Comparison of ENCODE assay signal across 9 cellular contexts in the genomic region with DNA sequence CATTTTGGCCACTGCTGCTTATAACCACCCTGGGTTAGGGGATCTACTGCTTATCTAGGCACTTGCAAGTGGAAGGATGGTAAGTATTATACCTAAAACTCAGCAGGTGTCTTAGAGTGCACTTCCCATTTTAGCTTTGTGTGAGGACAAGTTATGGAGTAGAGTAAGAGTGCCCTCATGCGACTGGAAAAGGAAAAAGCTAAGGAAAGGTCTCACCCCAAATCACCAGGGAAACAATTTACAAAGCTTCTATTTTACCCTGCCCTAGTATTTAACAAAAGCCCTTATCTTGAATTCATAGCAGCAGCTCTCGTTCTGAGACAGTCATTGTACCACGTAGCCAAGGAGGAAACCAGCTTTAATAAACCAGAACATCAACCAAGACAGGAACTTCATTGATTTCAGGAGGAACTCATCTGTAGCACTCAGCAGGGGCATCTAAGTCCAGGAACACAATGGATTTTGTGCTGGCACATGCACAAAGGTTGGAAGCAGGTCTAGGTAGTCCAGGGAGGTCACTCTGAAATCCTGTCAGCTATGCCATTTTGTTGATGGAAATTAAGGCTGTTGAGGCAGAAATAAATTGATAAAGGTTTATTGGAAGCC. TPM values are rescaled to one million over a fixed set of nuclear protein-coding genes. Genes with fewer than 3 reads are reported as not detected.
A peak's percentile ranks its signal among the peaks of the same experiment; 100 is the strongest.
DNase-seq lines count a peak whose midpoint lies in the region; ATAC-seq, FAIRE-seq and TF ChIP-seq lines count a peak whose summit lies in the region.
"Had no signal": no experiment of that assay in that cellular context is flagged by ENCODE, and none has a peak within 500 bp of the region (broad histone marks: within the 10 kb centered on the region; RNA-seq: fewer than 3 reads in every experiment).

No MANE protein-coding gene starts in this region.

- H2AFZ ChIP-seq in neuronal stem cell (ENCODE audit: low read length): peak overlapping the region; percentile 26

- CTCF ChIA-PET in WTC11 (lab: Charles Lee): interaction anchor here (0.6 to 3.7 kb wide), 60 partner anchors 9 to 369 kb away, joined by 3 to 75 read pairs (median 4); a partner anchor contains a TSS

- H2BK120ac ChIP-seq in neuronal stem cell (ENCODE audit: low read depth, low read length): no peak overlapping the region

- H3K4me1 ChIP-seq in neuronal stem cell (ENCODE audit: control insufficient read depth in 2 of 2, insufficient read depth in 1 of 2, low read depth in 1 of 2, low read length in 2 of 2): no peaks in the 10 kb centered on the region

- peaks cover 0 to 4% of the 10 kb centered on the region in 2 donors for H3K9me3 ChIP-seq in neuronal stem cell (replicated peaks in 1 of 2; ENCODE audit: control insufficient read depth in 2 of 2, insufficient read depth in 1 of 2, low read depth in 1 of 2, low read length in 2 of 2)

- no peak overlapping the region for H3K4ac ChIP-seq in neuronal stem cell (ENCODE audit: low read length)

- H2BK15ac ChIP-seq in neuronal stem cell (ENCODE audit: low read length): no peak overlapping the region

- no CpG with 5 or more reads among the region's 3 CpGs for WGBS in neuronal stem cell (ENCODE audit: extremely low coverage in 2 of 2, insufficient read length in 2 of 2, insufficient replicate concordance in 1 of 2), 2 donors

- no peak for TF ChIP-seq CTCF in WTC11 (IDR thresholded peaks at IDR 0.05)

- no peak overlapping the region for H2AK5ac ChIP-seq in neuronal stem cell (ENCODE audit: low read depth, low read length)

- no peak overlapping the region for H3K27ac ChIP-seq in neuronal stem cell (replicated peaks; ENCODE audit: low read length)

- ATAC-seq in WTC11 (peak; percentile 94), HG03025 (IDR thresholded peaks at IDR 0.05; ENCODE audit: low FRiP score, unreplicated experiment) (no peak)

- no peak overlapping the region for H3K4me3 Mint-ChIP-seq in WTC11

- H2BK5ac ChIP-seq in neuronal stem cell (ENCODE audit: low read length): no peak overlapping the region

- H3K27ac Mint-ChIP-seq in WTC11: no peak overlapping the region

- H3K36me3 ChIP-seq in neuronal stem cell (replicated peaks in 1 of 2; ENCODE audit: control insufficient read depth in 2 of 2, insufficient read depth in 2 of 2, low read length in 2 of 2): no peaks in the 10 kb centered on the region

- TF ChIP-seq POLR2A in H54 (IDR thresholded peaks at IDR 0.05; ENCODE audit: low read depth, low read length): no peak

- DNase-seq in Caki2 (ENCODE audit: low read depth) (peak; percentile 43), H54 (ENCODE audit: insufficient read length, low spot score) (peak; percentile 6), NCI-H2196 treated with DMSO at 0.1 percent for 48 hours (lab: John Stamatoyannopoulos, UW; ENCODE audit: unreplicated experiment) (peak; percentile 45), WTC11 (ENCODE audit: low spot score) (no peak), fibroblast of the conjunctiva (ENCODE audit: low read depth) (peak; percentile 35), neuronal stem cell (ENCODE audit: low spot score) (peak; percentile 66), NK-92 (lab: John Stamatoyannopoulos, UW; ENCODE audit: unreplicated experiment) (no peak)

- H3K23ac ChIP-seq in neuronal stem cell (ENCODE audit: low read depth, low read length, poor library complexity): no peak overlapping the region

- no peak overlapping the region for H4K8ac ChIP-seq in neuronal stem cell (ENCODE audit: low read depth, low read length)

- H3K9ac ChIP-seq in neuronal stem cell (ENCODE audit: low read depth, low read length, poor library complexity): no peak overlapping the region

- no peaks in the 10 kb centered on the region for H3K27me3 ChIP-seq in neuronal stem cell (ENCODE audit: control insufficient read depth in 3 of 3, insufficient read depth in 3 of 3, low read depth in 1 of 3, low read length in 3 of 3)

- peaks cover 21% of the 10 kb centered on the region for H3K9me3 Mint-ChIP-seq in WTC11

- H3K18ac ChIP-seq in neuronal stem cell (ENCODE audit: low read length): no peak overlapping the region

- POLR2A ChIA-PET in WTC11 (lab: Charles Lee): interaction anchor here (0.5 to 1.9 kb wide), 7 partner anchors 9 to 1088 kb away, joined by 3 to 20 read pairs (median 4); a partner anchor contains a TSS

- peak; percentile 91 for FAIRE-seq in H54 (lab: Jason Lieb, UNC)

- no peak overlapping the region for H2BK12ac ChIP-seq in neuronal stem cell (ENCODE audit: low read length)

- H3K4me3 ChIP-seq in neuronal stem cell (ENCODE audit: low read length in 2 of 2): no peak overlapping the region

- in situ Hi-C loops in Caki2 (cut with HindIII; ENCODE audit: low pct_unique_long_range_greater_than_20kb, low sequenced_read_pairs): no loop called here

- no peak overlapping the region for H4K91ac ChIP-seq in neuronal stem cell (ENCODE audit: low read depth, low read length, poor library complexity)

- peaks cover 11% of the 10 kb centered on the region for H3K36me3 Mint-ChIP-seq in WTC11

- H3K4me2 ChIP-seq in neuronal stem cell (ENCODE audit: insufficient read depth, low read length, poor library complexity, severe bottlenecking): no peak overlapping the region

- H3K14ac ChIP-seq in neuronal stem cell (ENCODE audit: low read length): no peak overlapping the region

- no peaks in the 10 kb centered on the region for H3K79me1 ChIP-seq in neuronal stem cell (ENCODE audit: low read depth, low read length)

- H3K4me1 Mint-ChIP-seq in WTC11: 0 out of 2 replicates have a peak, but pooled peaks cover 3% of the 10 kb centered on the region

- no peaks in the 10 kb centered on the region for H3K27me3 Mint-ChIP-seq in WTC11 (ENCODE audit: low read depth)

TF ChIP-seq in WTC11, 78 proteins besides CTCF, POLR2A, EP300 and RAD21 (continues in another document):
- TF ChIP-seq SMAD4 (CRISPR knock-in tag; IDR thresholded peaks at IDR 0.05) (no peak), SMAD3 (CRISPR knock-in tag; IDR thresholded peaks at IDR 0.05; ENCODE audit: borderline replicate concordance) (no peak), FOXP1 (CRISPR knock-in tag; IDR thresholded peaks at IDR 0.05; ENCODE audit: borderline replicate concordance) (no peak), OVOL2 (CRISPR knock-in tag; IDR thresholded peaks at IDR 0.05; ENCODE audit: borderline replicate concordance) (no peak), IRF2 (CRISPR knock-in tag; IDR thresholded peaks at IDR 0.05; ENCODE audit: borderline replicate concordance, low read depth) (no peak), ZNF671 (CRISPR knock-in tag; IDR thresholded peaks at IDR 0.05) (no peak), CREB1 (CRISPR knock-in tag; IDR thresholded peaks at IDR 0.05) (no peak), ZNF396 (CRISPR knock-in tag; IDR thresholded peaks at IDR 0.05; ENCODE audit: borderline replicate concordance) (no peak)
- TF ChIP-seq, protein P1, sequence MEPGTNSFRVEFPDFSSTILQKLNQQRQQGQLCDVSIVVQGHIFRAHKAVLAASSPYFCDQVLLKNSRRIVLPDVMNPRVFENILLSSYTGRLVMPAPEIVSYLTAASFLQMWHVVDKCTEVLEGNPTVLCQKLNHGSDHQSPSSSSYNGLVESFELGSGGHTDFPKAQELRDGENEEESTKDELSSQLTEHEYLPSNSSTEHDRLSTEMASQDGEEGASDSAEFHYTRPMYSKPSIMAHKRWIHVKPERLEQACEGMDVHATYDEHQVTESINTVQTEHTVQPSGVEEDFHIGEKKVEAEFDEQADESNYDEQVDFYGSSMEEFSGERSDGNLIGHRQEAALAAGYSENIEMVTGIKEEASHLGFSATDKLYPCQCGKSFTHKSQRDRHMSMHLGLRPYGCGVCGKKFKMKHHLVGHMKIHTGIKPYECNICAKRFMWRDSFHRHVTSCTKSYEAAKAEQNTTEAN (CRISPR knock-in tag; IDR thresholded peaks at IDR 0.05): no peak
- TF ChIP-seq, protein P2, sequence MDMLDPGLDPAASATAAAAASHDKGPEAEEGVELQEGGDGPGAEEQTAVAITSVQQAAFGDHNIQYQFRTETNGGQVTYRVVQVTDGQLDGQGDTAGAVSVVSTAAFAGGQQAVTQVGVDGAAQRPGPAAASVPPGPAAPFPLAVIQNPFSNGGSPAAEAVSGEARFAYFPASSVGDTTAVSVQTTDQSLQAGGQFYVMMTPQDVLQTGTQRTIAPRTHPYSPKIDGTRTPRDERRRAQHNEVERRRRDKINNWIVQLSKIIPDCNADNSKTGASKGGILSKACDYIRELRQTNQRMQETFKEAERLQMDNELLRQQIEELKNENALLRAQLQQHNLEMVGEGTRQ (CRISPR knock-in tag; IDR thresholded peaks at IDR 0.05): no peak
- TF ChIP-seq, protein P3, sequence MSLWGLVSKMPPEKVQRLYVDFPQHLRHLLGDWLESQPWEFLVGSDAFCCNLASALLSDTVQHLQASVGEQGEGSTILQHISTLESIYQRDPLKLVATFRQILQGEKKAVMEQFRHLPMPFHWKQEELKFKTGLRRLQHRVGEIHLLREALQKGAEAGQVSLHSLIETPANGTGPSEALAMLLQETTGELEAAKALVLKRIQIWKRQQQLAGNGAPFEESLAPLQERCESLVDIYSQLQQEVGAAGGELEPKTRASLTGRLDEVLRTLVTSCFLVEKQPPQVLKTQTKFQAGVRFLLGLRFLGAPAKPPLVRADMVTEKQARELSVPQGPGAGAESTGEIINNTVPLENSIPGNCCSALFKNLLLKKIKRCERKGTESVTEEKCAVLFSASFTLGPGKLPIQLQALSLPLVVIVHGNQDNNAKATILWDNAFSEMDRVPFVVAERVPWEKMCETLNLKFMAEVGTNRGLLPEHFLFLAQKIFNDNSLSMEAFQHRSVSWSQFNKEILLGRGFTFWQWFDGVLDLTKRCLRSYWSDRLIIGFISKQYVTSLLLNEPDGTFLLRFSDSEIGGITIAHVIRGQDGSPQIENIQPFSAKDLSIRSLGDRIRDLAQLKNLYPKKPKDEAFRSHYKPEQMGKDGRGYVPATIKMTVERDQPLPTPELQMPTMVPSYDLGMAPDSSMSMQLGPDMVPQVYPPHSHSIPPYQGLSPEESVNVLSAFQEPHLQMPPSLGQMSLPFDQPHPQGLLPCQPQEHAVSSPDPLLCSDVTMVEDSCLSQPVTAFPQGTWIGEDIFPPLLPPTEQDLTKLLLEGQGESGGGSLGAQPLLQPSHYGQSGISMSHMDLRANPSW (CRISPR knock-in tag; conservative IDR thresholded peaks at IDR 0.05; ENCODE audit: low read depth): no peak

RNA-seq across cellular contexts. Expression of a gene that starts 2.9 kb away (rescaled TPM):
- not detected in 2 replicates for total RNA-seq in Caki2 (2014; rRNA removed; shearing (Covaris generic); ENCODE audit: low replicate concordance)
- 0.55 to 0.77 TPM (median 0.66 TPM) in 3 replicates for total RNA-seq in WTC11 (2021)
- polyA plus RNA-seq in neuronal stem cell (2013, experiment 1 of 2): 0.33 TPM
- 0.29 TPM for polyA plus RNA-seq in neuronal stem cell (2013, experiment 2 of 2)
- total RNA-seq: T-helper 2 cell treated with Interferon-gamma antibody and Interleukin-4, amounts not matched to agents 100 ng/mL and 5 ng/mL, for 36 hours had no signal

RNA-seq across cellular contexts. Expression of a gene that starts 9.0 kb away (rescaled TPM):
- total RNA-seq in Caki2 (2014; rRNA removed; shearing (Covaris generic); ENCODE audit: low replicate concordance): 33.2 and 37.7 TPM in 2 replicates
- total RNA-seq in WTC11 (2021): 103 to 114 TPM (median 110 TPM) in 3 replicates
- 85.1 TPM for polyA plus RNA-seq in neuronal stem cell (2013, experiment 1 of 2)
- 88.7 TPM for polyA plus RNA-seq in neuronal stem cell (2013, experiment 2 of 2)

RNA-seq across cellular contexts. Expression of a gene that starts 30.2 kb away (rescaled TPM):
- 34.5 and 40.2 TPM in 2 replicates for total RNA-seq in Caki2 (2014; rRNA removed; shearing (Covaris generic); ENCODE audit: low replicate concordance)
- 108 to 133 TPM (median 123 TPM) in 3 replicates for total RNA-seq in WTC11 (2021)
- polyA plus RNA-seq in neuronal stem cell (2013, experiment 1 of 2): 65.1 TPM
- 65.3 TPM for polyA plus RNA-seq in neuronal stem cell (2013, experiment 2 of 2)

Comparison
In these comparisons a context has a peak if more than half of its experiments do, and no peak if none do; other contexts are left out.
1. DNase-seq: peak in Caki2 (single experiment), H54 (single experiment), NCI-H2196 treated with DMSO at 0.1 percent for 48 hours (single experiment), fibroblast of the conjunctiva (single experiment) and neuronal stem cell (single experiment); none in WTC11 (single experiment) and NK-92 (single experiment).